Comparison of ENCODE assay signal across 14 cellular contexts in genomic region chr4:36747277-36748129, GRCh38.
"Had no signal": no experiment of that assay in that cellular context is flagged by ENCODE, and none has a peak within 500 bp of the region (broad histone marks: within the 10 kb centered on the region; RNA-seq: fewer than 3 reads in every experiment).

No MANE protein-coding gene starts in this region.

- H3K4me3 Mint-ChIP-seq: activated CD4-positive, alpha-beta T cell treated with anti-CD3 and anti-CD28 coated beads, Interleukin-2, amount 10 ng/mL, durations not matched to agents 24 days and 14 days; activated CD8-positive, alpha-beta T cell treated with anti-CD3 and anti-CD28 coated beads, Interleukin-2, amount 10 ng/mL, durations not matched to agents 7 days and 5 days; T-helper 17 cell had no signal

- H3K36me3 Mint-ChIP-seq: activated naive CD4-positive, alpha-beta T cell treated with anti-CD3 and anti-CD28 coated beads, Interleukin-2, amount 50 U/mL, for 72 hours had no signal

- H3K4me3 ChIP-seq: lung, tibial nerve had no signal

- H3K36me3 ChIP-seq: tibial nerve had no signal

- H3K27me3 Mint-ChIP-seq: activated CD4-positive, alpha-beta T cell treated with anti-CD3 and anti-CD28 coated beads, Interleukin-2, amount 10 ng/mL, durations not matched to agents 24 days and 14 days; T-helper 17 cell had no signal

- H3K4me1 Mint-ChIP-seq: activated CD4-positive, alpha-beta T cell treated with anti-CD3 and anti-CD28 coated beads, Interleukin-2, amount 10 ng/mL, durations not matched to agents 24 days and 14 days; T-helper 17 cell had no signal

- H3K27me3 ChIP-seq: tibial nerve had no signal

- H3K27ac ChIP-seq: tibial nerve had no signal

- H3K4me1 ChIP-seq: tibial nerve had no signal

- H3K9me3 Mint-ChIP-seq: activated CD4-positive, alpha-beta T cell treated with anti-CD3 and anti-CD28 coated beads, Interleukin-2, amount 10 ng/mL, durations not matched to agents 24 days and 14 days had no signal

- ATAC-seq: activated CD8-positive, alpha-beta T cell treated with anti-CD3 and anti-CD28 coated beads, Interleukin-2, amount 10 ng/mL, durations not matched to agents 7 days and 5 days; activated naive CD4-positive, alpha-beta T cell treated with anti-CD3 and anti-CD28 coated beads, Interleukin-2, amount 50 U/mL, for 72 hours; esophagus mucosa; T-helper 17 cell had no signal

- H3K27ac Mint-ChIP-seq: activated CD4-positive, alpha-beta T cell treated with anti-CD3 and anti-CD28 coated beads, Interleukin-2, amount 10 ng/mL, durations not matched to agents 24 days and 14 days; activated CD8-positive, alpha-beta T cell treated with anti-CD3 and anti-CD28 coated beads, Interleukin-2, amount 10 ng/mL, durations not matched to agents 7 days and 5 days; activated naive CD4-positive, alpha-beta T cell treated with anti-CD3 and anti-CD28 coated beads, Interleukin-2, amount 50 U/mL, for 72 hours; T-helper 17 cell had no signal

- DNase-seq: activated CD4-positive, alpha-beta T cell treated with anti-CD3 and anti-CD28 coated beads, Interleukin-2, amount 10 ng/mL, durations not matched to agents 24 days and 14 days; activated CD8-positive, alpha-beta memory T cell treated with anti-CD3 and anti-CD28 coated beads, Interleukin-2, amount 50 U/mL, for 4 hours; activated CD8-positive, alpha-beta T cell treated with anti-CD3 and anti-CD28 coated beads, Interleukin-2, amount 10 ng/mL, durations not matched to agents 7 days and 5 days; activated effector memory CD4-positive, alpha-beta T cell treated with anti-CD3 and anti-CD28 coated beads, Interleukin-2, amount 50 U/mL, for 16 hours; activated T-cell treated with anti-CD3 and anti-CD28 coated beads, Interleukin-2, amount 50 U/mL, for 48 hours; hippocampal formation; midbrain; stimulated activated CD4-positive, alpha-beta T cell treated with anti-CD3 and anti-CD28 coated beads, Interleukin-12 subunit alpha, Interleukin-12 subunit beta, amount 100 ng/mL, for 4 hours; stimulated activated CD4-positive, alpha-beta T cell treated with anti-CD3 and anti-CD28 coated beads, Interleukin-2, amount 100 ng/mL, for 24 hours; T-helper 17 cell had no signal

- H3K9me3 ChIP-seq: tibial nerve had no signal
